In genomic region chr12:41932470-41932991, GRCh38 we compare ENCODE assay signal across 8 cellular contexts.
DNase-seq lines count a peak whose midpoint lies in the region; ATAC-seq and TF ChIP-seq lines count a peak whose summit lies in the region.

No MANE protein-coding gene starts in this region.

- H3K36me3 ChIP-seq in DOHH2 (ENCODE audit: control insufficient read depth, low read length): no peaks in the 10 kb centered on the region
- no peaks in the 10 kb centered on the region for H3K36me3 ChIP-seq in SJCRH30

- H3K4me1 ChIP-seq in DOHH2 (ENCODE audit: control insufficient read depth, low read length) (peaks cover 4% of the 10 kb centered on the region; the same call in 1 of the 2 replicates), right cardiac atrium (ENCODE audit: control insufficient read depth, insufficient read depth, low read length) (no peaks in the 10 kb centered on the region), SJCRH30 (no peaks in the 10 kb centered on the region)

- peak; percentile 55 for ATAC-seq in HG02610 (IDR thresholded peaks at IDR 0.05; ENCODE audit: unreplicated experiment)
- peak; percentile 97 to 98 for ATAC-seq in right cardiac atrium

- H3F3A ChIP-seq in DOHH2 (ENCODE audit: control insufficient read depth, insufficient read depth): no peaks in the 10 kb centered on the region

- no peak for TF ChIP-seq CTCF in DOHH2 (IDR thresholded peaks at IDR 0.05; ENCODE audit: low read depth, low read length, poor library complexity, severe bottlenecking)

- H3K27me3 ChIP-seq in DOHH2 (ENCODE audit: control insufficient read depth, low read length) (peaks cover 8% of the 10 kb centered on the region; the same call in 1 of the 2 replicates), right cardiac atrium (ENCODE audit: control insufficient read depth, insufficient read depth) (no peaks in the 10 kb centered on the region), SJCRH30 (no peaks in the 10 kb centered on the region)

- DNase-seq in NCI-H345 treated with DMSO at 0.1 percent for 48 hours (lab: John Stamatoyannopoulos, UW; ENCODE audit: unreplicated experiment) (peak; percentile 25), amygdala (lab: John Stamatoyannopoulos, UW) (peak in 54 of 56 donors; percentile 7 to 78 (median 54)), right cardiac atrium (peak; percentile 83 to 96 (median 95)), posterior cingulate gyrus (peak; percentile 37 to 94 (median 58)), SJCRH30 (no peak)
- no peak for DNase-seq in effector CD4-positive, alpha-beta T cell

- no peaks in the 10 kb centered on the region for H3K9me2 ChIP-seq in DOHH2 (replicated peaks; ENCODE audit: control insufficient read depth, low read length)

- intact Hi-C loops in right cardiac atrium (cut with DNase I): no loop called here
- intact Hi-C loops in posterior cingulate gyrus (cut with DNase I): loop anchor here (5.0 kb wide), 1 partner anchor 90 kb away; no protein-coding TSS in a partner anchor

- H3K4me3 ChIP-seq in DOHH2 (ENCODE audit: low read length): peak overlapping the region; percentile 46
- H3K4me3 ChIP-seq in right cardiac atrium (ENCODE audit: low read length): peak overlapping the region; percentile 42
- H3K4me3 ChIP-seq in SJCRH30: no peak overlapping the region

- H3K9me3 ChIP-seq in DOHH2 (ENCODE audit: control insufficient read depth, insufficient read depth, low read length): no peaks in the 10 kb centered on the region
- H3K9me3 ChIP-seq in right cardiac atrium (ENCODE audit: control insufficient read depth, low read length): no peaks in the 10 kb centered on the region
- no peaks in the 10 kb centered on the region for H3K9me3 ChIP-seq in SJCRH30 (replicated peaks)

- H3K79me2 ChIP-seq in DOHH2 (ENCODE audit: control insufficient read depth, low read length): no peaks in the 10 kb centered on the region

- H4K20me1 ChIP-seq in DOHH2 (ENCODE audit: control insufficient read depth, insufficient read depth, low read depth, low read length): no peaks in the 10 kb centered on the region

- WGBS in right cardiac atrium: 1% methylated on average over 35 of the region's 35 CpGs

- H3K4me2 ChIP-seq in DOHH2 (ENCODE audit: low read length): peak overlapping the region; percentile 43

- no peak overlapping the region for H3K27ac ChIP-seq in DOHH2 (ENCODE audit: low read depth, low read length)
- peak overlapping the region; percentile 53 for H3K27ac ChIP-seq in right cardiac atrium (ENCODE audit: low read length)
- no peak overlapping the region for H3K27ac ChIP-seq in SJCRH30

Comparison
In these comparisons a context has a peak if more than half of its experiments do, and no peak if none do; other contexts are left out.
1. DNase-seq: peak in NCI-H345 treated with DMSO at 0.1 percent for 48 hours (single experiment), amygdala (54 of 56), right cardiac atrium (3 of 3) and posterior cingulate gyrus (10 of 10); none in effector CD4-positive, alpha-beta T cell (single experiment) and SJCRH30 (0 of 2).